Comparison of ENCODE assay signal across 16 cellular contexts in the genomic region with DNA sequence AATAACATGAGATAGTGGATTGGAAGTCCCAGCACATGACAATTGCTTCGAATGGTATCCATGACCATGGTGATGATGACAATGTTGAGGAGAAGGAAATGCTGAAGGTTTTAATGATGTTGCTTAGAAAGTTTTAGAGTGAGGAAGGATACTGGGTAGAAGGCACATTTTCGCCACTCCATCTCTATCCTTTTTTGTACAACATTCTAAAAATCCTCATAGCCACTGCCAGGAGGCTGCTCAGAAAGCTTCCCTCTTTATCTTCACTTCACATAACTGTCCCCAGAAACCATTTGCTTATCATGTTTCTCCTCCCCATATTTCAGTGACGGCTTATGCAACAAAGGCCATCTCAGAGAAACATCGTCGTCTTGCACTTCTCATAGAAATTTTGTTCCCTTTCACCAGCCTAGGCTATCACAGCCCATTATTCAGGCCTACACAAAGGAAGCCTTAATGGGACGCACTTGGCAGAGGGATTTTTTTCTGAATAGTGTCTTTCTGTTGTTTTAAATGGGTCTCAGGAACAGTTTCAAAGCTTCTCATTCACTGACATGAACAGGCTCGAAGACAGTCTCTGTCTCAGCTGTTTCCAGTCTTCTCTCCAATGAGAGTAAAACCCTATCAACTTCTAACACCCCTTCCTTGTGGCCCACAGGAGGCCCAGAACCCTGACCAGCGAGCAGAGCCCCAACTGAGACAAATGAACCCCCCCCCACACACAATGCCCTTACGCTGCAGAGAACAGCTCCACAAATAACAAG.
DNase-seq lines count a peak whose midpoint lies in the region; ATAC-seq, FAIRE-seq and TF ChIP-seq lines count a peak whose summit lies in the region.
"Had no signal": no experiment of that assay in that cellular context is flagged by ENCODE, and none has a peak within 500 bp of the region (broad histone marks: within the 10 kb centered on the region; RNA-seq: fewer than 3 reads in every experiment).

No MANE protein-coding gene starts in this region.

- CTCF ChIA-PET in activated CD4-positive, alpha-beta T cell treated with anti-CD3 and anti-CD28 coated beads for 36 hours (lab: Charles Lee): no interaction called here

- ATAC-seq in activated CD4-positive, alpha-beta T cell treated with anti-CD3 and anti-CD28 coated beads for 36 hours: no peak
- no peak for ATAC-seq in HG02623 (IDR thresholded peaks at IDR 0.05; ENCODE audit: unreplicated experiment)
- ATAC-seq: CD8-positive, alpha-beta T cell had no signal

- no peaks in the 10 kb centered on the region for H3K36me3 ChIP-seq in uterus
- H3K36me3 ChIP-seq: HAP-1 had no signal

- intact Hi-C loops in activated CD4-positive, alpha-beta T cell treated with anti-CD3 and anti-CD28 coated beads for 36 hours (cut with DNase I, micrococcal nuclease): no loop called here
- intact Hi-C loops in uterus (cut with DNase I; ENCODE audit: low total_unique reads): no loop called here

- FAIRE-seq in frontal cortex (lab: Jason Lieb, UNC): peak; percentile 91

- no peak for TF ChIP-seq CTCF in uterus (IDR thresholded peaks at IDR 0.05)

- no peaks in the 10 kb centered on the region for H3K9me3 Mint-ChIP-seq in activated CD4-positive, alpha-beta T cell treated with anti-CD3 and anti-CD28 coated beads for 36 hours (ENCODE audit: low read depth)
- H3K9me3 Mint-ChIP-seq: CD8-positive, alpha-beta T cell had no signal

- POLR2A ChIA-PET in activated CD4-positive, alpha-beta T cell treated with anti-CD3 and anti-CD28 coated beads for 36 hours (lab: Charles Lee): no interaction called here

- H3K4me1 Mint-ChIP-seq in activated CD4-positive, alpha-beta T cell treated with anti-CD3 and anti-CD28 coated beads for 36 hours: no peaks in the 10 kb centered on the region

- H3K27ac Mint-ChIP-seq in activated CD4-positive, alpha-beta T cell treated with anti-CD3 and anti-CD28 coated beads for 36 hours: no peak overlapping the region
- H3K27ac Mint-ChIP-seq: CD8-positive, alpha-beta T cell had no signal

- no peaks in the 10 kb centered on the region for H3K4me1 ChIP-seq in uterus
- H3K4me1 ChIP-seq: HAP-1 had no signal

- H3K4me3 Mint-ChIP-seq in activated CD4-positive, alpha-beta T cell treated with anti-CD3 and anti-CD28 coated beads for 36 hours: no peak overlapping the region
- H3K4me3 Mint-ChIP-seq: CD8-positive, alpha-beta T cell had no signal

- H3K9me3 ChIP-seq in uterus: no peaks in the 10 kb centered on the region
- H3K9me3 ChIP-seq: HAP-1 had no signal

- TF ChIP-seq POLR2A in uterus (IDR thresholded peaks at IDR 0.05): no peak

- peak in 1 of 2 donors; percentile 30 for DNase-seq in frontal cortex (ENCODE audit: low spot score in 2 of 2)
- DNase-seq in middle frontal gyrus (ENCODE audit: extremely low spot score, low spot score): peak; percentile 54
- no peak for DNase-seq in activated CD4-positive, alpha-beta T cell treated with anti-CD3 and anti-CD28 coated beads for 36 hours
- no peak for DNase-seq in SIG-M5 (lab: John Stamatoyannopoulos, UW)
- DNase-seq in uterus: no peak
- DNase-seq: CD8-positive, alpha-beta T cell; DMS79 treated with DMSO at 0.1 percent for 48 hours; IMR-90; Kasumi-1; NCI-H1930; NCI-H2171 treated with DMSO at 0.1 percent for 48 hours; NCI-H446 treated with DMSO at 0.1 percent for 48 hours; NK-92 treated with Interleukin-12 subunit alpha and Interleukin-12 subunit beta, amount 100 ng/mL, for 24 hours had no signal

- no peak overlapping the region for H3K4me3 ChIP-seq in uterus
- H3K4me3 ChIP-seq: HAP-1 had no signal

- H3K27me3 Mint-ChIP-seq in activated CD4-positive, alpha-beta T cell treated with anti-CD3 and anti-CD28 coated beads for 36 hours: no peaks in the 10 kb centered on the region

- H3K27ac ChIP-seq in angular gyrus (ENCODE audit: low read depth, low read length) (peak overlapping the region; percentile 71), uterus (no peak overlapping the region)

- H3K36me3 Mint-ChIP-seq in activated CD4-positive, alpha-beta T cell treated with anti-CD3 and anti-CD28 coated beads for 36 hours (ENCODE audit: low read depth): no peaks in the 10 kb centered on the region
- H3K36me3 Mint-ChIP-seq: CD8-positive, alpha-beta T cell had no signal

- H3K27me3 ChIP-seq in uterus: no peaks in the 10 kb centered on the region
